Comparison of ENCODE assay signal across 8 cellular contexts in the genomic region with DNA sequence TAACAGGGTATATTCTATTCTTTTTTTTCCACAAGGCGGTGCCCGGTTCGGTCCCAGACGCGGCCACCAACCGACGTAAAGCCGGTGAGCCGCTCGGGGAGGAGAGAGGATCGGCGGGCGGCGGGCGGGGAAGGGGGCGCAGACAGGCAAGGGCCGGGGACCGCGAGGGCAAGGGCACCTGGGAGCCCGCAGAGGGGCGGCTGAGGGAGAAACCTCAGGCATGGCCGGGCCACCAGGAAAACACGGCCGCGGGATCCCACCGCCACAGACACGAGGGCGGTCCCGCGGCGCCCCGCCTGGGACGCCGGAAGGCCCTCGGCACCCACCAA.
DNase-seq lines count a peak whose midpoint lies in the region; ATAC-seq and TF ChIP-seq lines count a peak whose summit lies in the region.
"Not testable (repeated sequence)": the region's sequence is repeated elsewhere in the genome, so short reads cannot be mapped to it uniquely, and the experiment has no call there.

No MANE protein-coding gene starts in this region.

- H3K4me2 ChIP-seq in neuronal stem cell (ENCODE audit: insufficient read depth, low read length, poor library complexity, severe bottlenecking) = peak overlapping the region; percentile 78

- H3K27me3 Mint-ChIP-seq in activated T-helper 17 cell treated with anti-CD3 and anti-CD28 coated beads, Interleukin-2, amount 50 U/mL, for 72 hours = peaks cover 22% of the 10 kb centered on the region

- peaks cover 16% of the 10 kb centered on the region; the same call in 1 of the 2 replicates for H3K9me3 ChIP-seq in AG04450 (ENCODE audit: control insufficient read depth, insufficient read depth, low read length)
- not testable (repeated sequence) for H3K9me3 ChIP-seq in HEK293 (ENCODE audit: control insufficient read depth, insufficient read depth, low read depth, low read length); effector memory CD4-positive, alpha-beta T cell (ENCODE audit: control insufficient read depth, low read length); neuronal stem cell (replicated peaks in 1 of 2; ENCODE audit: control insufficient read depth in 2 of 2, insufficient read depth in 1 of 2, low read depth in 1 of 2, low read length in 2 of 2)

- CTCF ChIA-PET in AG04450 (lab: Charles Lee) = not testable (repeated sequence)
- CTCF ChIA-PET in HEK293 (lab: Yijun Ruan, JAX) = interaction anchor here (0.6 kb wide), 1 partner anchor 129 kb away, joined by 5 read pairs; no protein-coding TSS in a partner anchor

- H4K8ac ChIP-seq in neuronal stem cell (ENCODE audit: low read depth, low read length) = not testable (repeated sequence)

- not testable (repeated sequence) for H3K18ac ChIP-seq in neuronal stem cell (ENCODE audit: low read length)

- H3K27me3 ChIP-seq in AG04450 (ENCODE audit: control insufficient read depth, insufficient read depth, low read length) = peaks cover 20% of the 10 kb centered on the region
- not testable (repeated sequence) for H3K27me3 ChIP-seq in effector memory CD4-positive, alpha-beta T cell (replicated peaks; ENCODE audit: control insufficient read depth, insufficient read depth, low read length, poor library complexity, severe bottlenecking)
- H3K27me3 ChIP-seq in neuronal stem cell (ENCODE audit: control insufficient read depth in 3 of 3, insufficient read depth in 3 of 3, low read depth in 1 of 3, low read length in 3 of 3) = peaks cover 12 to 37% (median 23%) of the 10 kb centered on the region in 3 experiments

- H3K4ac ChIP-seq in neuronal stem cell (ENCODE audit: low read length) = not testable (repeated sequence)

- not testable (repeated sequence) for H3K27ac ChIP-seq in AG04450 (ENCODE audit: low read depth, low read length); neuronal stem cell (replicated peaks; ENCODE audit: low read length)
- peak overlapping the region; percentile 41; the same call in 1 of the 2 replicates for H3K27ac ChIP-seq in HEK293 (ENCODE audit: extremely low read depth, low read depth, low read length)
- H3K27ac ChIP-seq in effector memory CD4-positive, alpha-beta T cell (ENCODE audit: insufficient read depth, low read length, poor library complexity, severe bottlenecking) = peak overlapping the region; percentile 42

- not testable (repeated sequence) for H3K36me3 Mint-ChIP-seq in activated T-helper 17 cell treated with anti-CD3 and anti-CD28 coated beads, Interleukin-2, amount 50 U/mL, for 72 hours (ENCODE audit: low read depth)

- H2BK120ac ChIP-seq in neuronal stem cell (ENCODE audit: low read depth, low read length) = not testable (repeated sequence)

- H3K79me1 ChIP-seq in neuronal stem cell (ENCODE audit: low read depth, low read length) = not testable (repeated sequence)

- not testable (repeated sequence) for H3K4me1 Mint-ChIP-seq in activated T-helper 17 cell treated with anti-CD3 and anti-CD28 coated beads, Interleukin-2, amount 50 U/mL, for 72 hours

- H4K91ac ChIP-seq in neuronal stem cell (ENCODE audit: low read depth, low read length, poor library complexity) = not testable (repeated sequence)

- H3K4me1 ChIP-seq in HEK293 (ENCODE audit: control insufficient read depth, insufficient read depth, low read length); effector memory CD4-positive, alpha-beta T cell (ENCODE audit: control insufficient read depth, insufficient read depth, low read length, poor library complexity, severe bottlenecking); neuronal stem cell (ENCODE audit: control insufficient read depth in 2 of 2, insufficient read depth in 1 of 2, low read depth in 1 of 2, low read length in 2 of 2): not testable (repeated sequence)

- not testable (repeated sequence) for ATAC-seq in activated T-helper 17 cell treated with anti-CD3 and anti-CD28 coated beads, Interleukin-2, amount 50 U/mL, for 72 hours (replicated peaks)

- H3K27ac Mint-ChIP-seq in activated T-helper 17 cell treated with anti-CD3 and anti-CD28 coated beads, Interleukin-2, amount 50 U/mL, for 72 hours = not testable (repeated sequence)

- peak overlapping the region; percentile 71 for H3K4me3 Mint-ChIP-seq in activated T-helper 17 cell treated with anti-CD3 and anti-CD28 coated beads, Interleukin-2, amount 50 U/mL, for 72 hours

- H3K14ac ChIP-seq in neuronal stem cell (ENCODE audit: low read length) = not testable (repeated sequence)

- H2AK5ac ChIP-seq in neuronal stem cell (ENCODE audit: low read depth, low read length) = not testable (repeated sequence)

- no CpG with 5 or more reads among the region's 35 CpGs for WGBS in neuronal stem cell (ENCODE audit: extremely low coverage in 2 of 2, insufficient read length in 2 of 2, insufficient replicate concordance in 1 of 2), 2 donors

- TF ChIP-seq CTCF in AG04450 (IDR thresholded peaks at IDR 0.05; ENCODE audit: low read depth, low read length); HEK293 (tag by site-specific recombination; IDR thresholded peaks at IDR 0.05): not testable (repeated sequence)

- H3K36me3 ChIP-seq in HEK293 (ENCODE audit: control insufficient read depth in 2 of 2, insufficient read depth in 1 of 2, low read length in 2 of 2); effector memory CD4-positive, alpha-beta T cell (ENCODE audit: control insufficient read depth, insufficient read depth, low read length); neuronal stem cell (replicated peaks in 1 of 2; ENCODE audit: control insufficient read depth in 2 of 2, insufficient read depth in 2 of 2, low read length in 2 of 2): not testable (repeated sequence)

- not testable (repeated sequence) for H3K23ac ChIP-seq in neuronal stem cell (ENCODE audit: low read depth, low read length, poor library complexity)

- H2BK5ac ChIP-seq in neuronal stem cell (ENCODE audit: low read length) = not testable (repeated sequence)

- H3K9ac ChIP-seq in neuronal stem cell (ENCODE audit: low read depth, low read length, poor library complexity) = not testable (repeated sequence)

- not testable (repeated sequence) for DNase-seq in AG04450 (ENCODE audit: low read depth, low spot score); effector memory CD4-positive, alpha-beta T cell
- peak; percentile 9 for DNase-seq in activated CD4-positive, alpha-beta T cell treated with anti-CD3 and anti-CD28 coated beads for 1 hour
- DNase-seq in iPS-NIHi7 (ENCODE audit: extremely low spot score) (peak; percentile 25), neuronal stem cell (ENCODE audit: low spot score) (peak; percentile 26)
- peak; percentile 0 for DNase-seq in stimulated activated CD8-positive, alpha-beta memory T cell treated with anti-CD3 and anti-CD28 coated beads, Interleukin-15, amount 100 ng/mL, for 24 hours (ENCODE audit: low read depth)

- peak overlapping the region; percentile 20; the same call in 1 of the 2 replicates for H3K4me3 ChIP-seq in AG04450 (ENCODE audit: low read depth, low read length)
- peak overlapping the region; percentile 45 for H3K4me3 ChIP-seq in HEK293 (ENCODE audit: low read depth, low read length)
- H3K4me3 ChIP-seq in effector memory CD4-positive, alpha-beta T cell (ENCODE audit: insufficient read depth, low read depth, low read length, poor library complexity, severe bottlenecking) = peak overlapping the region; percentile 41
- H3K4me3 ChIP-seq in neuronal stem cell (ENCODE audit: low read length in 2 of 2) = peak overlapping the region in 1 of 2 donors; percentile 78

- POLR2A ChIA-PET in AG04450 (lab: Yijun Ruan, JAX); HEK293 (lab: Yijun Ruan, JAX): not testable (repeated sequence)

- H2BK12ac ChIP-seq in neuronal stem cell (ENCODE audit: low read length) = not testable (repeated sequence)

- H3K9me3 Mint-ChIP-seq in activated T-helper 17 cell treated with anti-CD3 and anti-CD28 coated beads, Interleukin-2, amount 50 U/mL, for 72 hours = not testable (repeated sequence)

- H2AFZ ChIP-seq in neuronal stem cell (ENCODE audit: low read length) = peak overlapping the region; percentile 82

- not testable (repeated sequence) for H2BK15ac ChIP-seq in neuronal stem cell (ENCODE audit: low read length)

TF ChIP-seq in HEK293, 187 proteins besides CTCF, POLR2A, EP300 and RAD21:
- TF ChIP-seq ZNF335 (tag by site-specific recombination; conservative IDR thresholded peaks at IDR 0.05) = peak; percentile 58
